ENCODE assay signal across 15 cellular contexts in genomic region chr4:33063238-33063637, GRCh38.
DNase-seq lines count a peak whose midpoint lies in the region; ATAC-seq and TF ChIP-seq lines count a peak whose summit lies in the region.
"Had no signal": no experiment of that assay in that cellular context is flagged by ENCODE, and none has a peak within 500 bp of the region (broad histone marks: within the 10 kb centered on the region; RNA-seq: fewer than 3 reads in every experiment).

No MANE protein-coding gene starts in this region.

- ATAC-seq in GM19023 (IDR thresholded peaks at IDR 0.05; ENCODE audit: unreplicated experiment) (no peak), GM18517 (IDR thresholded peaks at IDR 0.05; ENCODE audit: unreplicated experiment) (no peak), HG03342 (IDR thresholded peaks at IDR 0.05; ENCODE audit: unreplicated experiment) (no peak)
- ATAC-seq: heart right ventricle; naive thymus-derived CD4-positive, alpha-beta T cell; Panc1 had no signal

- in situ Hi-C loops in astrocyte of the cerebellum (cut with HindIII; ENCODE audit: low sequenced_read_pairs) = no loop called here

- H3K4me3 ChIP-seq in HFF-Myc (replicated peaks; ENCODE audit: low read depth, low read length) (no peak overlapping the region), astrocyte of the cerebellum (ENCODE audit: low read depth, low read length) (no peak overlapping the region), skeletal muscle cell (ENCODE audit: low read depth, low read length) (no peak overlapping the region)
- H3K4me3 ChIP-seq: heart right ventricle had no signal

- DNase-seq in HFF-Myc (ENCODE audit: extremely low read depth, low read depth) (peak; percentile 61), astrocyte of the cerebellum (ENCODE audit: low read depth) (peak; percentile 19), glomerular visceral epithelial cell (ENCODE audit: extremely low spot score) (peak; percentile 6), skeletal muscle cell (ENCODE audit: low read depth) (peak; percentile 40)
- DNase-seq in stimulated activated CD4-positive, alpha-beta T cell treated with anti-CD3 and anti-CD28 coated beads, Interleukin-4, amount 100 ng/mL, for 24 hours = no peak
- DNase-seq: activated CD4-positive, CD25-positive, alpha-beta regulatory T cell; heart right ventricle; naive thymus-derived CD4-positive, alpha-beta T cell; NCI-H146; NCI-H510A treated with DMSO at 0.1 percent for 48 hours; stimulated activated CD4-positive, alpha-beta T cell treated with anti-CD3 and anti-CD28 coated beads, Interleukin-2, amount 100 ng/mL, for 24 hours had no signal

- no peak for TF ChIP-seq CTCF in HFF-Myc (IDR thresholded peaks at IDR 0.05; ENCODE audit: low read depth, low read length, missing control alignments)
- TF ChIP-seq CTCF in astrocyte of the cerebellum (IDR thresholded peaks at IDR 0.05; ENCODE audit: low read depth, low read length, missing control alignments) = no peak
